In genomic region chr2:70686577-70687460, GRCh38 we compare ENCODE assay signal across 8 cellular contexts.
A peak's percentile ranks its signal among the peaks of the same experiment; 100 is the strongest.
DNase-seq lines count a peak whose midpoint lies in the region; ATAC-seq, FAIRE-seq and TF ChIP-seq lines count a peak whose summit lies in the region.

No MANE protein-coding gene starts in this region.

- H4K20me1 ChIP-seq in GM23338 (replicated peaks; ENCODE audit: insufficient read depth), result peaks cover 9% of the 10 kb centered on the region
- no peaks in the 10 kb centered on the region for H4K20me1 ChIP-seq in keratinocyte (ENCODE audit: control insufficient read depth, extremely low read depth, insufficient read depth, low read length)

- H3K9ac ChIP-seq in keratinocyte (ENCODE audit: control insufficient read depth, extremely low read depth, insufficient read depth, low read length), result no peak overlapping the region

- H3K4me3 ChIP-seq in GM23338 (no peak overlapping the region), adrenal gland (no peak overlapping the region), keratinocyte (ENCODE audit: control insufficient read depth in 2 of 3, extremely low read depth in 1 of 3, insufficient read depth in 2 of 3, low read depth in 1 of 3, low read length in 3 of 3) (no peak overlapping the region)
- no peak overlapping the region for H3K4me3 ChIP-seq in CD4-positive, alpha-beta memory T cell (ENCODE audit: low read length in 2 of 2)

- no peaks in the 10 kb centered on the region for H3K9me3 Mint-ChIP-seq in GM23338
- no peaks in the 10 kb centered on the region for H3K9me3 Mint-ChIP-seq in CD4-positive, alpha-beta memory T cell

- no peaks in the 10 kb centered on the region; the same call in 1 of the 2 replicates for H3K9me2 ChIP-seq in GM23338 (ENCODE audit: insufficient read depth)

- FAIRE-seq in keratinocyte (lab: Jason Lieb, UNC), result peak; percentile 5

- peaks cover 65% of the 10 kb centered on the region for H3K36me3 ChIP-seq in GM23338 (ENCODE audit: insufficient read depth)
- no peaks in the 10 kb centered on the region for H3K36me3 ChIP-seq in adrenal gland (replicated peaks in 1 of 2)
- H3K36me3 ChIP-seq in keratinocyte (ENCODE audit: control insufficient read depth in 2 of 2, extremely low read depth in 1 of 2, insufficient read depth in 2 of 2, low read length in 2 of 2), result no peaks in the 10 kb centered on the region
- H3K36me3 ChIP-seq in CD4-positive, alpha-beta memory T cell (ENCODE audit: insufficient read depth, low read length), result no peaks in the 10 kb centered on the region

- H2AFZ ChIP-seq in GM23338, result no peak overlapping the region
- no peak overlapping the region for H2AFZ ChIP-seq in keratinocyte (ENCODE audit: control insufficient read depth, low read length)

- dilution Hi-C loops in keratinocyte (cut with MboI; ENCODE audit: extremely low pct_ligation_motif_present, low sequenced_read_pairs), result no loop called here

- H3K27me3 ChIP-seq in GM23338 (ENCODE audit: insufficient read depth), result no peaks in the 10 kb centered on the region
- H3K27me3 ChIP-seq in adrenal gland, result no peaks in the 10 kb centered on the region
- peaks cover 11% of the 10 kb centered on the region for H3K27me3 ChIP-seq in keratinocyte (ENCODE audit: control insufficient read depth, extremely low read depth, insufficient read depth, low read length)
- H3K27me3 ChIP-seq in CD4-positive, alpha-beta memory T cell (ENCODE audit: insufficient read depth, low read length), result no peaks in the 10 kb centered on the region

- H3K4me2 ChIP-seq in GM23338 (0 out of 2 replicates have a peak overlapping the region, but pooled peaks have one; percentile 48), keratinocyte (ENCODE audit: control insufficient read depth, extremely low read depth, insufficient read depth, low read depth, low read length) (no peak overlapping the region)

- intact Hi-C loops in adrenal gland (cut with DNase I), result no loop called here
- intact Hi-C loops in CD4-positive, alpha-beta memory T cell (cut with micrococcal nuclease), result no loop called here

- 56 to 75% (median 61%) methylated on average over 6 to 11 of the region's 11 CpGs for WGBS in adrenal gland, 4 donors

- H3K9me1 ChIP-seq in keratinocyte (ENCODE audit: control insufficient read depth, extremely low read depth, insufficient read depth, low read length), result no peaks in the 10 kb centered on the region

- POLR2A ChIA-PET in CD4-positive, alpha-beta memory T cell (lab: Charles Lee; ENCODE audit: partially characterized antibody), result no interaction called here

- H3K27me3 Mint-ChIP-seq in GM23338 (ENCODE audit: insufficient read depth, low read depth, poor library complexity), result peaks cover 6% of the 10 kb centered on the region
- H3K27me3 Mint-ChIP-seq in CD4-positive, alpha-beta memory T cell, result peaks cover 5 to 6% of the 10 kb centered on the region in 2 donors

- peak; percentile 99 for ATAC-seq in GM23338
- no peak for ATAC-seq in HG02938 (IDR thresholded peaks at IDR 0.05; ENCODE audit: unreplicated experiment)

- peak; percentile 80 to 87 for TF ChIP-seq CTCF in GM23338 (conservative IDR thresholded peaks at IDR 0.05; ENCODE audit: low read depth in 2 of 2)
- peak in 3 of 6 experiments; percentile 13 to 32 (median 31) for TF ChIP-seq CTCF in adrenal gland (IDR thresholded peaks at IDR 0.05)
- peak; percentile 79 to 80 (median 80) for TF ChIP-seq CTCF in keratinocyte (optimal IDR thresholded peaks at IDR 0.05 in 1 of 3, IDR thresholded peaks at IDR 0.05 in 1 of 3, conservative IDR thresholded peaks at IDR 0.05 in 1 of 3; ENCODE audit: extremely low read depth in 1 of 3, insufficient read depth in 2 of 3, low read length in 3 of 3)

- peak; percentile 80 for DNase-seq in DMS53 (lab: John Stamatoyannopoulos, UW)
- DNase-seq in GM23338 (ENCODE audit: low spot score), result peak; percentile 89
- DNase-seq in NCI-H446 treated with DMSO at 0.1 percent for 48 hours (lab: John Stamatoyannopoulos, UW), result peak; percentile 34
- DNase-seq in adrenal gland, result peak in 6 of 7 donors; percentile 27 to 74 (median 36)
- peak; percentile 15 for DNase-seq in keratinocyte (ENCODE audit: low read depth, low spot score)
- no peak for DNase-seq in CD4-positive, alpha-beta memory T cell
- DNase-seq in T1000 (lab: John Stamatoyannopoulos, UW), result no peak

- TF ChIP-seq POLR2A in adrenal gland (IDR thresholded peaks at IDR 0.05), result no peak

- H3K4me1 ChIP-seq in GM23338 (ENCODE audit: insufficient read depth), result peaks cover 6% of the 10 kb centered on the region
- H3K4me1 ChIP-seq in adrenal gland (replicated peaks in 1 of 2), result peaks cover 0 to 5% of the 10 kb centered on the region in 2 donors
- H3K4me1 ChIP-seq in keratinocyte (ENCODE audit: control insufficient read depth, extremely low read depth, insufficient read depth, low read length), result no peaks in the 10 kb centered on the region
- H3K4me1 ChIP-seq in CD4-positive, alpha-beta memory T cell (ENCODE audit: insufficient read depth, low read length), result no peaks in the 10 kb centered on the region

- H3K9me3 ChIP-seq in adrenal gland (replicated peaks in 1 of 3) (no peaks in the 10 kb centered on the region), keratinocyte (ENCODE audit: control insufficient read depth, low read depth, low read length) (no peaks in the 10 kb centered on the region)
- H3K9me3 ChIP-seq in CD4-positive, alpha-beta memory T cell (ENCODE audit: control insufficient read depth in 1 of 2, low read length in 2 of 2), result no peaks in the 10 kb centered on the region

- no peaks in the 10 kb centered on the region for H3K79me2 ChIP-seq in GM23338 (replicated peaks; ENCODE audit: insufficient read depth)
- no peaks in the 10 kb centered on the region for H3K79me2 ChIP-seq in keratinocyte (ENCODE audit: control insufficient read depth, insufficient read depth, low read length)

- H3K27ac ChIP-seq in GM23338 (ENCODE audit: low read depth), result peak overlapping the region; percentile 78; the same call in 1 of the 2 replicates
- H3K27ac ChIP-seq in adrenal gland, result no peak overlapping the region
- H3K27ac ChIP-seq in keratinocyte (ENCODE audit: control insufficient read depth, insufficient read depth, low read length), result no peak overlapping the region
- no peak overlapping the region for H3K27ac ChIP-seq in CD4-positive, alpha-beta memory T cell (ENCODE audit: low read depth, low read length)

- peaks cover 4% of the 10 kb centered on the region; the same call in 1 of the 2 replicates for H3F3A ChIP-seq in GM23338 (replicated peaks; ENCODE audit: low read depth)

- no peak overlapping the region; the same call in 2 of the 3 replicates for H3K4me3 Mint-ChIP-seq in GM23338
- no peak overlapping the region for H3K4me3 Mint-ChIP-seq in CD4-positive, alpha-beta memory T cell

- H3K36me3 Mint-ChIP-seq in GM23338 (ENCODE audit: low read depth), result peaks cover 91% of the 10 kb centered on the region
- no peaks in the 10 kb centered on the region for H3K36me3 Mint-ChIP-seq in CD4-positive, alpha-beta memory T cell

- H3K27ac Mint-ChIP-seq in GM23338, result peak overlapping the region; percentile 85
- H3K27ac Mint-ChIP-seq in CD4-positive, alpha-beta memory T cell, result no peak overlapping the region

- peaks cover 13% of the 10 kb centered on the region for H3K4me1 Mint-ChIP-seq in GM23338
- no peaks in the 10 kb centered on the region for H3K4me1 Mint-ChIP-seq in CD4-positive, alpha-beta memory T cell

- CTCF ChIA-PET in CD4-positive, alpha-beta memory T cell (lab: Charles Lee; ENCODE audit: partially characterized antibody), result no interaction called here

TF ChIP-seq in GM23338, 12 proteins besides CTCF, POLR2A, EP300 and RAD21:
- no peak for TF ChIP-seq EZH2phosphoT487 (IDR thresholded peaks at IDR 0.05; ENCODE audit: unreplicated experiment)

Comparison
In these comparisons a context has a peak if more than half of its experiments do, and no peak if none do; other contexts are left out.
1. DNase-seq: peak in DMS53 (single experiment), GM23338 (single experiment), NCI-H446 treated with DMSO at 0.1 percent for 48 hours (single experiment), adrenal gland (6 of 7) and keratinocyte (single experiment); none in CD4-positive, alpha-beta memory T cell (0 of 5) and T1000 (single experiment).